Comparison of ENCODE assay signal across 19 cellular contexts in genomic region chr18:2651981-2652380, GRCh38. TPM values are rescaled to one million over a fixed set of nuclear protein-coding genes. Genes with fewer than 3 reads are reported as not detected.
A peak's percentile ranks its signal among the peaks of the same experiment; 100 is the strongest.
DNase-seq lines count a peak whose midpoint lies in the region; ATAC-seq and TF ChIP-seq lines count a peak whose summit lies in the region.
"Had no signal": no experiment of that assay in that cellular context is flagged by ENCODE, and none has a peak within 500 bp of the region (broad histone marks: within the 10 kb centered on the region; RNA-seq: fewer than 3 reads in every experiment).

No MANE protein-coding gene starts in this region.

- TF ChIP-seq POLR2A in thyroid gland (IDR thresholded peaks at IDR 0.05) (no peak), right lobe of liver (IDR thresholded peaks at IDR 0.05) (no peak)

- no peak overlapping the region for H2AFZ ChIP-seq in PC-3 (ENCODE audit: low read length)
- H2AFZ ChIP-seq: GM23338 had no signal

- TF ChIP-seq CTCF in PC-3 (conservative IDR thresholded peaks at IDR 0.05; ENCODE audit: low read depth, low read length), result no peak
- no peak for TF ChIP-seq CTCF in epithelial cell of esophagus (IDR thresholded peaks at IDR 0.05; ENCODE audit: insufficient read depth, low read depth, low read length, missing control alignments)
- no peak for TF ChIP-seq CTCF in neural crest cell (conservative IDR thresholded peaks at IDR 0.05)
- TF ChIP-seq CTCF in thyroid gland (IDR thresholded peaks at IDR 0.05), result no peak
- no peak for TF ChIP-seq CTCF in right lobe of liver (IDR thresholded peaks at IDR 0.05)

- H3K36me3 ChIP-seq in PC-3 (ENCODE audit: low read depth, low read length) (no peaks in the 10 kb centered on the region), thyroid gland (no peaks in the 10 kb centered on the region), right lobe of liver (no peaks in the 10 kb centered on the region)
- H3K36me3 ChIP-seq: BLaER1 treated with 17β-estradiol and CSF1 and Interleukin-3, amounts not matched to agents 10 nM and 100 nM had no signal

- peaks cover 13% of the 10 kb centered on the region for H3K79me2 ChIP-seq in PC-3 (ENCODE audit: low read length)

- H3K4me3 Mint-ChIP-seq in neural crest cell, result peak overlapping the region; percentile 47
- H3K4me3 Mint-ChIP-seq: B cell; CD8-positive, alpha-beta T cell; GM23338 had no signal

- H3K4me1 ChIP-seq in PC-3 (ENCODE audit: insufficient read depth, low read length) (peaks cover 24% of the 10 kb centered on the region), thyroid gland (peaks cover 3 to 4% of the 10 kb centered on the region in 2 donors), right lobe of liver (no peaks in the 10 kb centered on the region)

- no TSS peak for BruUV-seq in PC-3 (replicated peaks; lab: Mats Ljungman, UMichigan)

- H3K9me3 Mint-ChIP-seq in neural crest cell, result no peaks in the 10 kb centered on the region
- H3K9me3 Mint-ChIP-seq: CD8-positive, alpha-beta T cell; GM23338 had no signal

- 89 to 97% methylated on average over 1 of the region's 1 CpG for WGBS in thyroid gland, 2 donors
- 59% methylated on average over 1 of the region's 1 CpG for WGBS in right lobe of liver (ENCODE audit: insufficient coverage, low coverage, low lambda C conversion rate, missing lambda C conversion rate)

- POLR2A ChIA-PET in PC-3 (lab: Charles Lee; ENCODE audit: unreplicated experiment), result interaction anchor here (0.6 kb wide), 1 partner anchor 951 kb away, joined by 5 read pairs; no protein-coding TSS in a partner anchor

- intact Hi-C loops in PC-3 (cut with micrococcal nuclease) (loop anchor here (10.0 kb wide), 1 partner anchor 363 kb away; the partner anchor contains the start of gene LPIN2), thyroid gland (cut with DNase I) (loop anchor here (10.0 kb wide), 1 partner anchor 77 kb away; the partner anchor contains the start of genes METTL4 and NDC80), right lobe of liver (cut with DNase I) (no loop called here)

- peaks cover 20% of the 10 kb centered on the region for H3K27me3 Mint-ChIP-seq in neural crest cell (ENCODE audit: low read depth)
- H3K27me3 Mint-ChIP-seq: B cell, IgD-negative memory B cell had no signal

- H3K9me3 ChIP-seq in PC-3 (ENCODE audit: low read length) (no peaks in the 10 kb centered on the region), thyroid gland (no peaks in the 10 kb centered on the region), right lobe of liver (no peaks in the 10 kb centered on the region)

- no peaks in the 10 kb centered on the region for H3F3A ChIP-seq in PC-3 (ENCODE audit: low read length, unreplicated experiment)

- no peak overlapping the region for H3K27ac Mint-ChIP-seq in neural crest cell (ENCODE audit: unreplicated experiment)
- H3K27ac Mint-ChIP-seq: B cell; CD8-positive, alpha-beta T cell; GM23338 had no signal

- peaks cover 8% of the 10 kb centered on the region for H4K20me1 ChIP-seq in PC-3 (ENCODE audit: low read length)

- CTCF ChIA-PET in PC-3 (lab: Charles Lee), result no interaction called here

- ATAC-seq in PC-3, result no peak
- ATAC-seq in GM21381 (IDR thresholded peaks at IDR 0.05; ENCODE audit: unreplicated experiment), result no peak
- no peak for ATAC-seq in HG03095 (IDR thresholded peaks at IDR 0.05; ENCODE audit: unreplicated experiment)
- no peak for ATAC-seq in right lobe of liver
- ATAC-seq: CD8-positive, alpha-beta T cell; GM23338 had no signal

- no peak overlapping the region for H3K9ac ChIP-seq in PC-3 (ENCODE audit: low read length)
- H3K9ac ChIP-seq: BLaER1 treated with 17β-estradiol and CSF1 and Interleukin-3, amounts not matched to agents 10 nM and 100 nM had no signal

- H3K27ac ChIP-seq in PC-3 (ENCODE audit: low read length) (no peak overlapping the region), thyroid gland (no peak overlapping the region), right lobe of liver (no peak overlapping the region)

- 0 out of 2 replicates have a peak overlapping the region, but pooled peaks have one; percentile 5 for H3K4me2 ChIP-seq in PC-3 (ENCODE audit: low read length)
- H3K4me2 ChIP-seq: GM23338 had no signal

- H3K36me3 Mint-ChIP-seq in neural crest cell (ENCODE audit: low read depth), result no peaks in the 10 kb centered on the region
- H3K36me3 Mint-ChIP-seq: IgD-negative memory B cell had no signal

- peak; percentile 18 for DNase-seq in ELR (ENCODE audit: low read depth)
- DNase-seq in PC-3, result peak; percentile 66
- DNase-seq in epithelial cell of esophagus (ENCODE audit: low read depth), result peak; percentile 22
- DNase-seq in neural crest cell (ENCODE audit: low read depth, low spot score), result no peak
- DNase-seq in thyroid gland, result no peak
- DNase-seq in right lobe of liver, result no peak
- DNase-seq: 8988T; Calu3; CD8-positive, alpha-beta T cell; DND-41; EL; H7; KBM-7 had no signal

- H3K4me1 Mint-ChIP-seq in neural crest cell, result peaks cover 11% of the 10 kb centered on the region

- H3K4me3 ChIP-seq in PC-3 (ENCODE audit: low read length) (no peak overlapping the region), epithelial cell of esophagus (ENCODE audit: low read length) (no peak overlapping the region), thyroid gland (replicated peaks in 1 of 3) (no peak overlapping the region), right lobe of liver (no peak overlapping the region)
- H3K4me3 ChIP-seq: BLaER1 treated with 17β-estradiol and CSF1 and Interleukin-3, amounts not matched to agents 10 nM and 100 nM; GM23338 had no signal

- no peaks in the 10 kb centered on the region for H3K27me3 ChIP-seq in PC-3 (ENCODE audit: low read length)
- H3K27me3 ChIP-seq in thyroid gland, result no peaks in the 10 kb centered on the region
- no peaks in the 10 kb centered on the region for H3K27me3 ChIP-seq in right lobe of liver
- H3K27me3 ChIP-seq: BLaER1 treated with 17β-estradiol and CSF1 and Interleukin-3, amounts not matched to agents 10 nM and 100 nM had no signal

- no peaks in the 10 kb centered on the region for H3K9me2 ChIP-seq in PC-3 (replicated peaks; ENCODE audit: low read length)

RNA-seq across cellular contexts. Expression of gene SMCHD1, which starts 3.5 kb away (rescaled TPM):
- total RNA-seq in PC-3 (2014; rRNA removed), result 42.0 and 61.0 TPM in 2 replicates
- total RNA-seq in neural crest cell, result 66.3 and 73.4 TPM in 2 replicates
- total RNA-seq in thyroid gland, result 100 to 1,000 TPM in 1 of 4 donors, 10 to 100 TPM in 3; 70.7 to 125 (median 76.8) TPM
- 10 to 100 TPM; 13.9 to 31.0 (median 17.3) TPM for total RNA-seq in right lobe of liver

Comparison
In these comparisons a context has a peak if more than half of its experiments do, and no peak if none do; other contexts are left out.
1. DNase-seq: peak in ELR (single experiment), PC-3 (single experiment) and epithelial cell of esophagus (single experiment); none in neural crest cell (single experiment), thyroid gland (0 of 2) and right lobe of liver (0 of 3).
2. intact Hi-C loops: an anchor here in PC-3 (10.0 kb wide) and thyroid gland (10.0 kb wide); none called in right lobe of liver.